9 cellular contexts compared by ENCODE assay signal in the genomic region with DNA sequence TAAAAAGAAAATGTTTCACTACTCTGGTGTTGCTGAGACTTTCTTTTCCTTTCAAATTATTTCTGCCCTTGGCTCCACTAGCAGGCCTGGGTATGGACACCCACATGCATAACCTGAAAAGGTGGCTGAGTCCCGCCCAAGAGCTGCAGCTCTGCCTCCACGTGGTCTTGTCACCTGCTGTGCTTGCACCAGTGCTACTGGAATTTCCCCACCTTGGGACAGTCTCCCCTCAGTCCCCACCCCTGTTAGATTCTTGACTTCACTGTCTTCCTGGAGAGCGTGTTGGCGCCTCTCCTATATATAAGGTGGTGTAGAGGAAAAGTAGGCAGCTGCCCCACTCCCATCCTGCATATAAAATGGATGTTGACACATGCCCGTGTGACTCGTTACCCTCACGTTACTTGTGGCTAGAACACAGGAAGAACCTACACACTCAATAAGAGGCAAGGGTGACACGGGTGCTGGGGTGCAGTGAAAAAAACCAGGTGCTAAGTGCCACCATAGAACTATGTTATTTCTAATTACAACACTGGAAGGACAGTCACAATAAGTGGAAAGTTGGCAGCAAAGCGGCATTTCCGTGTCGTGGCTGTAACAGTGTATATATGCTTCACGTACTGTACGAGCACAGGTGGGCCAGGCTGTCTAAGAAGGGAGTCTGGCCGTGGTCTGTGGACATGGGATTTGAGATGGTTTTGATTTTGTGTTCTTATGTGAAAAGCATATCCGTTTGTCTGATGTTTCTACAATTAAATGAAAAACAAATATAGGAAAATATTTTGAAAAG.
DNase-seq lines count a peak whose midpoint lies in the region; ATAC-seq lines count a peak whose summit lies in the region.
"Had no signal": no experiment of that assay in that cellular context is flagged by ENCODE, and none has a peak within 500 bp of the region (broad histone marks: within the 10 kb centered on the region; RNA-seq: fewer than 3 reads in every experiment).

No MANE protein-coding gene starts in this region.

- H3K27ac Mint-ChIP-seq in activated CD4-positive, alpha-beta T cell treated with anti-CD3 and anti-CD28 coated beads, Interleukin-2, amount 10 ng/mL, durations not matched to agents 24 days and 14 days: no peak overlapping the region
- H3K27ac Mint-ChIP-seq in IgD-negative memory B cell: peak overlapping the region in 2 of 3 donors; percentile 5 to 68
- H3K27ac Mint-ChIP-seq in activated T-helper 17 cell treated with anti-CD3 and anti-CD28 coated beads, Interleukin-2, amount 50 U/mL, for 72 hours: no peak overlapping the region
- H3K27ac Mint-ChIP-seq in naive thymus-derived CD8-positive, alpha-beta T cell: peak overlapping the region; percentile 40 to 92 (median 66)

- no peak overlapping the region for H3K4me3 Mint-ChIP-seq in activated CD4-positive, alpha-beta T cell treated with anti-CD3 and anti-CD28 coated beads, Interleukin-2, amount 10 ng/mL, durations not matched to agents 24 days and 14 days
- peak overlapping the region in 2 of 4 donors; percentile 60 to 68 for H3K4me3 Mint-ChIP-seq in IgD-negative memory B cell
- peak overlapping the region; percentile 8 for H3K4me3 Mint-ChIP-seq in activated T-helper 17 cell treated with anti-CD3 and anti-CD28 coated beads, Interleukin-2, amount 50 U/mL, for 72 hours
- H3K4me3 Mint-ChIP-seq in naive thymus-derived CD8-positive, alpha-beta T cell: peak overlapping the region in 2 of 10 donors; percentile 42 to 66

- peaks cover 1% of the 10 kb centered on the region for H3K27me3 Mint-ChIP-seq in activated CD4-positive, alpha-beta T cell treated with anti-CD3 and anti-CD28 coated beads, Interleukin-2, amount 10 ng/mL, durations not matched to agents 24 days and 14 days
- H3K27me3 Mint-ChIP-seq in IgD-negative memory B cell: no peaks in the 10 kb centered on the region
- H3K27me3 Mint-ChIP-seq in activated T-helper 17 cell treated with anti-CD3 and anti-CD28 coated beads, Interleukin-2, amount 50 U/mL, for 72 hours: no peaks in the 10 kb centered on the region
- peaks cover 0 to 2% (median 0%) of the 10 kb centered on the region in 5 donors for H3K27me3 Mint-ChIP-seq in naive thymus-derived CD8-positive, alpha-beta T cell

- intact Hi-C loops in activated CD4-positive, alpha-beta T cell treated with anti-CD3 and anti-CD28 coated beads, Interleukin-2, amount 10 ng/mL, durations not matched to agents 24 days and 14 days (cut with micrococcal nuclease): loop anchor here (5.0 kb wide), 1 partner anchor 149 kb away; no protein-coding TSS in a partner anchor
- intact Hi-C loops in left colon (cut with DNase I, micrococcal nuclease): no loop called here

- peak; percentile 65 for DNase-seq in activated CD4-positive, alpha-beta T cell treated with anti-CD3 and anti-CD28 coated beads, Interleukin-2, amount 10 ng/mL, durations not matched to agents 24 days and 14 days
- DNase-seq in activated CD4-positive, alpha-beta T cell treated with anti-CD3 and anti-CD28 coated beads for 1 hour: no peak
- DNase-seq in naive thymus-derived CD8-positive, alpha-beta T cell: peak in 3 of 10 donors; percentile 19 to 32 (median 25)
- no peak for DNase-seq in NCI-H2107 (lab: John Stamatoyannopoulos, UW)
- no peak for DNase-seq in left colon
- DNase-seq: NCI-H526 had no signal

- peaks cover 30% of the 10 kb centered on the region for H3K4me1 Mint-ChIP-seq in activated CD4-positive, alpha-beta T cell treated with anti-CD3 and anti-CD28 coated beads, Interleukin-2, amount 10 ng/mL, durations not matched to agents 24 days and 14 days
- H3K4me1 Mint-ChIP-seq in IgD-negative memory B cell: peaks cover 0 to 22% (median 13%) of the 10 kb centered on the region in 3 donors
- H3K4me1 Mint-ChIP-seq in activated T-helper 17 cell treated with anti-CD3 and anti-CD28 coated beads, Interleukin-2, amount 50 U/mL, for 72 hours: peaks cover 20% of the 10 kb centered on the region
- H3K4me1 Mint-ChIP-seq in naive thymus-derived CD8-positive, alpha-beta T cell: peaks cover 11 to 47% (median 26%) of the 10 kb centered on the region in 4 donors

- no peaks in the 10 kb centered on the region for H3K36me3 Mint-ChIP-seq in activated CD4-positive, alpha-beta T cell treated with anti-CD3 and anti-CD28 coated beads, Interleukin-2, amount 10 ng/mL, durations not matched to agents 24 days and 14 days (ENCODE audit: low read depth)
- H3K36me3 Mint-ChIP-seq in IgD-negative memory B cell: peaks cover 2% of the 10 kb centered on the region
- H3K36me3 Mint-ChIP-seq in activated T-helper 17 cell treated with anti-CD3 and anti-CD28 coated beads, Interleukin-2, amount 50 U/mL, for 72 hours (ENCODE audit: low read depth): no peaks in the 10 kb centered on the region
- peaks cover 0 to 15% (median 5%) of the 10 kb centered on the region in 3 donors for H3K36me3 Mint-ChIP-seq in naive thymus-derived CD8-positive, alpha-beta T cell

- no peaks in the 10 kb centered on the region for H3K9me3 Mint-ChIP-seq in activated CD4-positive, alpha-beta T cell treated with anti-CD3 and anti-CD28 coated beads, Interleukin-2, amount 10 ng/mL, durations not matched to agents 24 days and 14 days
- H3K9me3 Mint-ChIP-seq in IgD-negative memory B cell: no peaks in the 10 kb centered on the region
- H3K9me3 Mint-ChIP-seq in activated T-helper 17 cell treated with anti-CD3 and anti-CD28 coated beads, Interleukin-2, amount 50 U/mL, for 72 hours: no peaks in the 10 kb centered on the region
- no peaks in the 10 kb centered on the region for H3K9me3 Mint-ChIP-seq in naive thymus-derived CD8-positive, alpha-beta T cell

- POLR2A ChIA-PET in naive thymus-derived CD8-positive, alpha-beta T cell (lab: Charles Lee): no interaction called here

- peak; percentile 37 for ATAC-seq in activated T-helper 17 cell treated with anti-CD3 and anti-CD28 coated beads, Interleukin-2, amount 50 U/mL, for 72 hours (replicated peaks)
- ATAC-seq in naive thymus-derived CD8-positive, alpha-beta T cell: peak in 1 of 2 donors; percentile 65
- no peak for ATAC-seq in HG03025 (IDR thresholded peaks at IDR 0.05; ENCODE audit: low FRiP score, unreplicated experiment)
- no peak for ATAC-seq in left colon

Comparison
In these comparisons a context has a peak if more than half of its experiments do, and no peak if none do; other contexts are left out.
1. H3K27ac Mint-ChIP-seq: peak in IgD-negative memory B cell (2 of 3) and naive thymus-derived CD8-positive, alpha-beta T cell (10 of 10); none in activated CD4-positive, alpha-beta T cell treated with anti-CD3 and anti-CD28 coated beads, Interleukin-2, amount 10 ng/mL, durations not matched to agents 24 days and 14 days (single experiment) and activated T-helper 17 cell treated with anti-CD3 and anti-CD28 coated beads, Interleukin-2, amount 50 U/mL, for 72 hours (single experiment).